In genomic region chr7:21944616-21945373, GRCh38 we compare ENCODE assay signal across 7 cellular contexts. TPM values are rescaled to one million over a fixed set of nuclear protein-coding genes. Genes with fewer than 3 reads are reported as not detected.
DNase-seq lines count a peak whose midpoint lies in the region; ATAC-seq and FAIRE-seq lines count a peak whose summit lies in the region.

No MANE protein-coding gene starts in this region.

- ATAC-seq in esophagus mucosa (peak; percentile 40), naive B cell (ENCODE audit: low read depth in 2 of 2) (peak; percentile 21 to 23)

- H3K36me3 Mint-ChIP-seq in activated CD4-positive, alpha-beta memory T cell treated with anti-CD3 and anti-CD28 coated beads for 36 hours = peaks cover 4% of the 10 kb centered on the region
- H3K36me3 Mint-ChIP-seq in naive B cell = no peaks in the 10 kb centered on the region

- CTCF ChIA-PET in activated CD4-positive, alpha-beta memory T cell treated with anti-CD3 and anti-CD28 coated beads for 36 hours (lab: Charles Lee) = interaction anchor here (0.9 kb wide), 1 partner anchor 57 kb away, joined by 3 read pairs; no protein-coding TSS in a partner anchor

- intact Hi-C loops in activated CD4-positive, alpha-beta memory T cell treated with anti-CD3 and anti-CD28 coated beads for 36 hours (cut with micrococcal nuclease) = loop anchor here (2.0 to 10.0 kb wide), 3 partner anchors 140 to 1070 kb away; partner anchors contain the start of genes HYCC1 and SP4

- POLR2A ChIA-PET in activated CD4-positive, alpha-beta memory T cell treated with anti-CD3 and anti-CD28 coated beads for 36 hours (lab: Charles Lee) = interaction anchor here (0.6 to 1.5 kb wide), 7 partner anchors 19 to 518 kb away, joined by 3 to 7 read pairs (median 5); no protein-coding TSS in a partner anchor

- peak; percentile 46 for FAIRE-seq in GM18507 (lab: Jason Lieb, UNC)

- peaks cover 7% of the 10 kb centered on the region for H3K27me3 Mint-ChIP-seq in activated CD4-positive, alpha-beta memory T cell treated with anti-CD3 and anti-CD28 coated beads for 36 hours
- no peaks in the 10 kb centered on the region for H3K27me3 Mint-ChIP-seq in naive B cell

- peaks cover 63% of the 10 kb centered on the region for H3K4me1 Mint-ChIP-seq in activated CD4-positive, alpha-beta memory T cell treated with anti-CD3 and anti-CD28 coated beads for 36 hours (ENCODE audit: low read depth)
- H3K4me1 Mint-ChIP-seq in naive B cell = peaks cover 61 to 87% (median 81%) of the 10 kb centered on the region in 3 donors

- peak overlapping the region; percentile 73 for H3K27ac Mint-ChIP-seq in activated CD4-positive, alpha-beta memory T cell treated with anti-CD3 and anti-CD28 coated beads for 36 hours
- H3K27ac Mint-ChIP-seq in naive B cell = peak overlapping the region; percentile 97 to 100 (median 100)

- peak overlapping the region; percentile 87 for H3K4me3 Mint-ChIP-seq in activated CD4-positive, alpha-beta memory T cell treated with anti-CD3 and anti-CD28 coated beads for 36 hours
- H3K4me3 Mint-ChIP-seq in naive B cell = peak overlapping the region; percentile 92 to 99 (median 97)

- H3K9me3 Mint-ChIP-seq in activated CD4-positive, alpha-beta memory T cell treated with anti-CD3 and anti-CD28 coated beads for 36 hours = no peaks in the 10 kb centered on the region
- H3K9me3 Mint-ChIP-seq in naive B cell = peaks cover 0 to 3% (median 0%) of the 10 kb centered on the region in 7 donors

- DNase-seq in GM18507 (ENCODE audit: extremely low spot score, insufficient read length, low read depth) (no peak), NCI-H2029 (lab: John Stamatoyannopoulos, UW) (peak; percentile 85), naive B cell (peak; percentile 60), ureter (ENCODE audit: low spot score) (peak; percentile 51), NCI-H1694 (lab: John Stamatoyannopoulos, UW) (no peak)
- peak; percentile 66 for DNase-seq in activated CD4-positive, alpha-beta memory T cell treated with anti-CD3 and anti-CD28 coated beads for 36 hours

RNA-seq across cellular contexts. Expression of gene CDCA7L, which starts 0.9 kb away (rescaled TPM):
- total RNA-seq in activated CD4-positive, alpha-beta memory T cell treated with anti-CD3 and anti-CD28 coated beads for 36 hours = 10 to 100 TPM; 62.5 to 70.4 TPM
- total RNA-seq in esophagus mucosa (10.7 TPM), ureter (12.0 TPM)
- polyA plus RNA-seq in naive B cell (ENCODE audit: low read depth in 6 of 6) = 100 to 1,000 TPM; 229 to 356 (median 303) TPM

Comparison
In these comparisons a context has a peak if more than half of its experiments do, and no peak if none do; other contexts are left out.
1. DNase-seq: peak in NCI-H2029 (single experiment), activated CD4-positive, alpha-beta memory T cell treated with anti-CD3 and anti-CD28 coated beads for 36 hours (single experiment), naive B cell (single experiment) and ureter (single experiment); none in GM18507 (single experiment) and NCI-H1694 (single experiment).